In the genomic region with DNA sequence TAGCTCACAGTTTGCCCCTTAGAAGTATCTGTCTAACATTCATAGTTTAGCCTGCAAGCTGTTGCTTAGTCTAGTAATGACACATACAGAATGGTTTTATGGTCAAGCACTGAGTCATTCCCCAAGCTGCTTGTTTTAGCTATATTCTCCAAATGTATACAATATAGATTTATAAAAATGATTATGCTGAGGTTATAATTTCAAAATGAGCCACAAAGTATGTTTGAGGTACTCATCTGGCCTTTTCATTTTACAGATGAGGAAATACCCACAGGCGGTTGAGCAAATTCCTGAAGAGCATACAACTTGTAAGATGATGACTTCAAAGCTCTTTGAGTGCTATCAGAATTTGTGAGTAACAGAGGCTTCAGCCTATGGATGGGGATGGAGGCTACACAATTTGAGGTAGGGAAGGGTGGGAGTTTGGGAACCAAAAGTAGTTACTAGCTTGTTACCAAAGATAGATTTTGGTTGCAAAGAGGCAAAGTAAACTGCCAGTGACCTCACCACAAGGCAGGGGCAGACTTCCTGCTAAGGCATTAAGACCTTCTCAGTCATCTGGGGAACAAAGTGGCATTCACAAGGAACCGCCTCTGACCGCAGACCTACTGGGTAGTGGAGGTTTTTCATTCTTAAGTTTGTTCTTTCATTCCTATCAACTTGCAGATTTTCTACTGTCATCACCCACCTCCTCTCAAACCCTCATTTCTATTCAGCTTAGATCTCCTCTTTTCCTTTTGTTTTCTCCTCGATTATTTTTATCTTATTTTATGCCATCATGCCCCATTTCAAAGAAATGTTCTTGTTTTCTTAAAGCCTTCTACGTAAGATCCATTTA, we compare ENCODE assay signal across 1 cellular context.
TF ChIP-seq lines count a peak whose summit lies in the region.

No MANE protein-coding gene starts in this region.

TF ChIP-seq in IMR-90, 13 proteins besides CTCF, POLR2A, EP300 and RAD21 (continued from another document):
- TF ChIP-seq NFE2L2 (IDR thresholded peaks at IDR 0.05; ENCODE audit: low read depth, low read length), result peak; percentile 6; the same call in 1 of the 2 replicates
- no peak for TF ChIP-seq RFX5 (IDR thresholded peaks at IDR 0.05; ENCODE audit: low read depth, low read length)
- TF ChIP-seq MAZ (IDR thresholded peaks at IDR 0.05; ENCODE audit: borderline replicate concordance, low read depth, low read length), result no peak
TF ChIP-seq in IMR-90: peak in this region for 6.
